In genomic region chr17:47297661-47298400, GRCh38 we compare ENCODE assay signal across 16 cellular contexts. TPM values are rescaled to one million over a fixed set of nuclear protein-coding genes. Genes with fewer than 3 reads are reported as not detected.
"Had no signal": no experiment of that assay in that cellular context is flagged by ENCODE, and none has a peak within 500 bp of the region (broad histone marks: within the 10 kb centered on the region; RNA-seq: fewer than 3 reads in every experiment).

No MANE protein-coding gene starts in this region.

- H3K4me3 Mint-ChIP-seq: activated CD4-positive, alpha-beta memory T cell treated with anti-CD3 and anti-CD28 coated beads for 36 hours; activated naive CD8-positive, alpha-beta T cell treated with anti-CD3 and anti-CD28 coated beads for 36 hours had no signal

- H3K27me3 ChIP-seq: cardiac muscle cell, vagina had no signal

- DNase-seq: activated CD4-positive, alpha-beta memory T cell treated with anti-CD3 and anti-CD28 coated beads for 36 hours; activated gamma-delta T cell treated with Interleukin-2 at 50 U/mL for 16 hours; activated naive CD8-positive, alpha-beta T cell treated with anti-CD3 and anti-CD28 coated beads for 36 hours; activated T-cell treated with anti-CD3 and anti-CD28 coated beads, Interleukin-2, amount 50 U/mL, for 48 hours; aorta; cortex of kidney; effector CD8-positive, alpha-beta T cell; left cardiac atrium; naive B cell; retina; T-helper 9 cell had no signal

- H3K4me1 Mint-ChIP-seq: activated naive CD8-positive, alpha-beta T cell treated with anti-CD3 and anti-CD28 coated beads for 36 hours had no signal

- H3K27me3 Mint-ChIP-seq: naive B cell had no signal

- H3K79me2 ChIP-seq: parathyroid adenoma had no signal

- H3K9me3 ChIP-seq: vagina had no signal

- H3K9ac ChIP-seq: parathyroid adenoma had no signal

- H3K27ac Mint-ChIP-seq: activated CD4-positive, alpha-beta memory T cell treated with anti-CD3 and anti-CD28 coated beads for 36 hours; activated naive CD8-positive, alpha-beta T cell treated with anti-CD3 and anti-CD28 coated beads for 36 hours had no signal

- H3K4me3 ChIP-seq: cardiac muscle cell, lung, skin epidermis, vagina had no signal

- H3K36me3 Mint-ChIP-seq: activated CD4-positive, alpha-beta memory T cell treated with anti-CD3 and anti-CD28 coated beads for 36 hours had no signal

- H3K27ac ChIP-seq: cardiac muscle cell, parathyroid adenoma, skin epidermis, vagina had no signal

- H2AFZ ChIP-seq: parathyroid adenoma had no signal

RNA-seq across cellular contexts. Expression of gene ITGB3, which starts 44.2 kb away (rescaled TPM):
- total RNA-seq: activated CD4-positive, alpha-beta memory T cell treated with anti-CD3 and anti-CD28 coated beads for 36 hours had no signal
